Comparison of ENCODE assay signal across 29 cellular contexts in the genomic region with DNA sequence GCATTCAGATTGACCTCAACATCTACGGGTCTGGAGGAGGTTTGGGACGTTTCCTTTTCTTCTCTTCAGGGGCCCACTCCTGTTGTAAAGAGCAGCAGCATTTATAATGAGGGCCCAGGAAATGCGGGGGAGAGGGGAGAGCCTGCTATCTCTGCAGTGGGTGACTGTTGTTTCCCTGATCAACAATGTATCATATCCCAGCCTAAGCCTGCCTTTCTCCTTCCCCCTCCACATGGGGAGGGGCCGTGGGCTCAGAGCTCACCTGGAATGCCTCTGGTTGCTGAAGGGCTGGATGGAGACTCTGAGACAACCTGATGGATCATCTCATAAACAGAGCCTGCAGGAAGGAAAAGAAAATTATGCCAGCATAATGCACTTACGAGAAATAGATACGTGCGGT. TPM values are rescaled to one million over a fixed set of nuclear protein-coding genes. Genes with fewer than 3 reads are reported as not detected.
A peak's percentile ranks its signal among the peaks of the same experiment; 100 is the strongest.
DNase-seq lines count a peak whose midpoint lies in the region; ATAC-seq and TF ChIP-seq lines count a peak whose summit lies in the region.
"Had no signal": no experiment of that assay in that cellular context is flagged by ENCODE, and none has a peak within 500 bp of the region (broad histone marks: within the 10 kb centered on the region; RNA-seq: fewer than 3 reads in every experiment).

No MANE protein-coding gene starts in this region.

- H4K5ac ChIP-seq in mesendoderm (ENCODE audit: low read length): no peak overlapping the region

- H3K4me3 ChIP-seq in HUES48 (ENCODE audit: low read depth, low read length) (no peak overlapping the region), esophagus muscularis mucosa (no peak overlapping the region), mesendoderm (ENCODE audit: low read length) (no peak overlapping the region), thymus (ENCODE audit: low read length) (no peak overlapping the region)
- H3K4me3 ChIP-seq: BLaER1, GM23248, MG63, PC-9, SJCRH30 had no signal

- TF ChIP-seq POLR2A in esophagus muscularis mucosa (IDR thresholded peaks at IDR 0.05; ENCODE audit: low read depth): no peak

- H3K4ac ChIP-seq in mesendoderm (ENCODE audit: low read depth, low read length): no peak overlapping the region

- H3K4me1 ChIP-seq in HUES48 (ENCODE audit: control insufficient read depth, insufficient read depth, low read length) (peaks cover 49% of the 10 kb centered on the region), esophagus muscularis mucosa (peaks cover 1 to 4% (median 3%) of the 10 kb centered on the region in 4 donors), mesendoderm (ENCODE audit: control insufficient read depth, low read depth, low read length) (peaks cover 11% of the 10 kb centered on the region), thymus (ENCODE audit: control insufficient read depth, insufficient read depth, low read length) (peaks cover 3% of the 10 kb centered on the region)

- 71% methylated on average over 7 of the region's 7 CpGs for WGBS in esophagus muscularis mucosa
- WGBS in mesendoderm (ENCODE audit: extremely low coverage, insufficient coverage, low lambda C conversion rate): no CpG with 5 or more reads among the region's 7 CpGs
- WGBS in thymus: 88% methylated on average over 7 of the region's 7 CpGs

- in situ Hi-C loops in GM13977 (cut with MboI; ENCODE audit: low pct_unique_long_range_greater_than_20kb, low sequenced_read_pairs, unreplicated experiment): no loop called here

- no peak overlapping the region for H2BK5ac ChIP-seq in mesendoderm (ENCODE audit: low read length)

- no peak overlapping the region for H3K18ac ChIP-seq in mesendoderm (ENCODE audit: low read length)

- TF ChIP-seq EP300 in esophagus muscularis mucosa (IDR thresholded peaks at IDR 0.05): no peak

- H3K79me2 ChIP-seq in mesendoderm (ENCODE audit: control insufficient read depth, insufficient read depth, low read length): no peaks in the 10 kb centered on the region

- no peak for TF ChIP-seq CTCF in esophagus muscularis mucosa (IDR thresholded peaks at IDR 0.05)
- TF ChIP-seq CTCF in GM13977 (IDR thresholded peaks at IDR 0.05; ENCODE audit: extremely low read depth, insufficient read depth, missing control alignments): no peak

- no peak overlapping the region for H3K4me2 ChIP-seq in mesendoderm (ENCODE audit: low read length)
- H3K4me2 ChIP-seq: BLaER1, PC-9 had no signal

- peak overlapping the region; percentile 88 for H3K27ac ChIP-seq in HUES48 (ENCODE audit: low read depth, low read length)
- H3K27ac ChIP-seq in esophagus muscularis mucosa (replicated peaks in 1 of 4): no peak overlapping the region
- H3K27ac ChIP-seq in mesendoderm (ENCODE audit: low read depth, low read length): no peak overlapping the region
- peak overlapping the region; percentile 36 for H3K27ac ChIP-seq in thymus (ENCODE audit: low read depth)
- H3K27ac ChIP-seq: BLaER1, GM23248, PC-9, SJCRH30 had no signal

- H3K79me1 ChIP-seq in mesendoderm (ENCODE audit: low read length): no peaks in the 10 kb centered on the region

- no peaks in the 10 kb centered on the region for H3K9me3 ChIP-seq in HUES48 (ENCODE audit: control insufficient read depth, insufficient read depth, low read length)
- H3K9me3 ChIP-seq in esophagus muscularis mucosa: no peaks in the 10 kb centered on the region
- no peaks in the 10 kb centered on the region for H3K9me3 ChIP-seq in thymus (ENCODE audit: control insufficient read depth)
- H3K9me3 ChIP-seq: MG63, SJCRH30 had no signal

- H2BK120ac ChIP-seq in mesendoderm (ENCODE audit: low read depth, low read length): no peak overlapping the region

- no peaks in the 10 kb centered on the region for H3K27me3 ChIP-seq in HUES48 (ENCODE audit: control insufficient read depth, insufficient read depth, low read length)
- peaks cover 0 to 2% (median 0%) of the 10 kb centered on the region in 4 donors for H3K27me3 ChIP-seq in esophagus muscularis mucosa
- H3K27me3 ChIP-seq in mesendoderm (ENCODE audit: insufficient read depth, low read length, poor library complexity): no peaks in the 10 kb centered on the region
- H3K27me3 ChIP-seq in thymus (ENCODE audit: control insufficient read depth, insufficient read depth): no peaks in the 10 kb centered on the region
- H3K27me3 ChIP-seq: BLaER1, MG63, SJCRH30 had no signal

- H3K9ac ChIP-seq in HUES48 (ENCODE audit: low read depth, low read length) (no peak overlapping the region), mesendoderm (ENCODE audit: low read length) (no peak overlapping the region)
- H3K9ac ChIP-seq: BLaER1, GM23248 had no signal

- H2BK15ac ChIP-seq in mesendoderm (replicated peaks; ENCODE audit: low read depth): no peak overlapping the region

- H3K23ac ChIP-seq in mesendoderm (ENCODE audit: low read length): no peak overlapping the region

- H3K56ac ChIP-seq in mesendoderm (ENCODE audit: low read length): peak overlapping the region; percentile 2

- DNase-seq in esophagus muscularis mucosa (ENCODE audit: extremely low spot score): peak; percentile 12
- no peak for DNase-seq in mesendoderm
- DNase-seq in activated effector memory CD4-positive, alpha-beta T cell treated with Interleukin-2 at 50 U/mL for 16 hours: no peak
- DNase-seq in cerebellar cortex (ENCODE audit: low spot score): no peak
- DNase-seq in GM13977 (ENCODE audit: low spot score): no peak
- DNase-seq: CD4-positive, CD25-positive, alpha-beta regulatory T cell; GM23248; IMR-90; KG1; MG63; NCI-H1105 treated with DMSO at 0.1 percent for 48 hours; NCI-H146; NCI-H2029; NCI-H446 treated with DMSO at 0.1 percent for 48 hours; NCI-H526; NCI-H82; NK-92 treated with Interleukin-12 subunit alpha and Interleukin-12 subunit beta, amount 100 ng/mL, for 24 hours; PC-9; SJCRH30 had no signal

- intact Hi-C loops in esophagus muscularis mucosa (cut with DNase I): no loop called here

- no peak for ATAC-seq in GM19455 (IDR thresholded peaks at IDR 0.05; ENCODE audit: unreplicated experiment)
- ATAC-seq: HCT116, Right ventricle myocardium inferior, SK-N-SH treated with all-trans-retinoic acid at 6 μM for 48 hours had no signal

- H4K8ac ChIP-seq in mesendoderm (ENCODE audit: low read depth, low read length): no peak overlapping the region

- no peak overlapping the region for H2AK5ac ChIP-seq in mesendoderm (ENCODE audit: low read length)

- H3K36me3 ChIP-seq in HUES48 (ENCODE audit: control insufficient read depth, insufficient read depth, low read length) (no peaks in the 10 kb centered on the region), esophagus muscularis mucosa (no peaks in the 10 kb centered on the region), mesendoderm (ENCODE audit: control insufficient read depth, insufficient read depth, low read length) (no peaks in the 10 kb centered on the region), thymus (ENCODE audit: control insufficient read depth, insufficient read depth) (no peaks in the 10 kb centered on the region)
- H3K36me3 ChIP-seq: BLaER1, MG63, SJCRH30 had no signal

RNA-seq across cellular contexts. Expression of a gene that starts 36.0 kb away (rescaled TPM):
- total RNA-seq in esophagus muscularis mucosa: under 1 TPM in 1 of 4 donors, not detected in 3; 0.32 TPM
- 0.11 TPM for polyA plus RNA-seq in mesendoderm (2013, experiment 1 of 2)
- polyA plus RNA-seq in mesendoderm (2013, experiment 2 of 2): 0.03 TPM
- polyA plus RNA-seq in thymus: 6.0 TPM
- total RNA-seq: CD4-positive, CD25-positive, alpha-beta regulatory T cell; GM23248; HT1080; IMR-90; PC-9; Right ventricle myocardium inferior; RPMI7951; SJCRH30 had no signal
- polyA plus RNA-seq: AG04450; CD4-positive, CD25-positive, alpha-beta regulatory T cell; GM23248; IMR-90 had no signal

Comparison
In these comparisons a context has a peak if more than half of its experiments do, and no peak if none do; other contexts are left out.
1. H3K27ac ChIP-seq: peak in HUES48 (single experiment) and thymus (single experiment); none in esophagus muscularis mucosa (0 of 4) and mesendoderm (single experiment).